1 cellular context compared by ENCODE assay signal in genomic region chr19:7394728-7395359, GRCh38.
TF ChIP-seq lines count a peak whose summit lies in the region.

No MANE protein-coding gene starts in this region.

TF ChIP-seq in HEK293, 187 proteins besides CTCF, POLR2A, EP300 and RAD21 (continued from another document and continues in another):
- TF ChIP-seq AEBP2 (tag by site-specific recombination; IDR thresholded peaks at IDR 0.05; ENCODE audit: borderline replicate concordance) (no peak), SP3 (tag by site-specific recombination; IDR thresholded peaks at IDR 0.05) (peak; percentile 100), KLF9 (tag by site-specific recombination; IDR thresholded peaks at IDR 0.05; ENCODE audit: low read depth) (peak; percentile 100), ZNF324 (tag by site-specific recombination; IDR thresholded peaks at IDR 0.05) (no peak), ZBTB26 (tag by site-specific recombination; optimal IDR thresholded peaks at IDR 0.05) (peak; percentile 63), ZNF155 (tag by site-specific recombination; IDR thresholded peaks at IDR 0.05) (no peak), HOXA7 (CRISPR knock-in tag; IDR thresholded peaks at IDR 0.05; ENCODE audit: borderline replicate concordance) (no peak), ZNF558 (tag by site-specific recombination; IDR thresholded peaks at IDR 0.05) (no peak), ZNF621 (tag by site-specific recombination; IDR thresholded peaks at IDR 0.05) (no peak), ZNF529 (tag by site-specific recombination; IDR thresholded peaks at IDR 0.05; ENCODE audit: insufficient replicate concordance) (no peak), ZNF24 (tag by site-specific recombination; IDR thresholded peaks at IDR 0.05) (no peak), ATF2 (tag by site-specific recombination; IDR thresholded peaks at IDR 0.05; ENCODE audit: low read depth) (no peak), ZNF138 (tag by site-specific recombination; IDR thresholded peaks at IDR 0.05; ENCODE audit: borderline replicate concordance) (no peak), ZBTB48 (tag by site-specific recombination; IDR thresholded peaks at IDR 0.05) (peak; percentile 86), ZNF366 (tag by site-specific recombination; conservative IDR thresholded peaks at IDR 0.05) (no peak), ZXDB (tag by site-specific recombination; IDR thresholded peaks at IDR 0.05) (peak; percentile 61; the same call in 1 of the 2 replicates), ZNF518A (tag by site-specific recombination; conservative IDR thresholded peaks at IDR 0.05; ENCODE audit: low read depth) (no peak), ZBTB10 (tag by site-specific recombination; IDR thresholded peaks at IDR 0.05) (peak; percentile 95), ZNF473 (tag by site-specific recombination; IDR thresholded peaks at IDR 0.05) (no peak), ZBTB21 (tag by site-specific recombination; IDR thresholded peaks at IDR 0.05) (no peak), ZNF488 (tag by site-specific recombination; IDR thresholded peaks at IDR 0.05) (no peak), ZNF521 (tag by site-specific recombination; IDR thresholded peaks at IDR 0.05) (no peak), EGR2 (tag by site-specific recombination; IDR thresholded peaks at IDR 0.05; ENCODE audit: low read depth) (peak; percentile 83), ZNF416 (tag by site-specific recombination; IDR thresholded peaks at IDR 0.05) (no peak), ZNF292 (tag by site-specific recombination; IDR thresholded peaks at IDR 0.05; ENCODE audit: borderline replicate concordance, low read depth) (no peak), KLF7 (tag by site-specific recombination; IDR thresholded peaks at IDR 0.05; ENCODE audit: borderline replicate concordance) (no peak), ZNF747 (tag by site-specific recombination; IDR thresholded peaks at IDR 0.05) (no peak), ZBTB44 (tag by site-specific recombination; IDR thresholded peaks at IDR 0.05) (no peak), REPIN1 (tag by site-specific recombination; IDR thresholded peaks at IDR 0.05; ENCODE audit: low read depth) (no peak), ZFHX2 (tag by site-specific recombination; conservative IDR thresholded peaks at IDR 0.05) (peak; percentile 93), ZNF2 (tag by site-specific recombination; IDR thresholded peaks at IDR 0.05) (no peak), BCL11A (tag by site-specific recombination; IDR thresholded peaks at IDR 0.05; ENCODE audit: low read depth) (no peak), ZNF133 (tag by site-specific recombination; IDR thresholded peaks at IDR 0.05) (no peak), ZNF791 (tag by site-specific recombination; IDR thresholded peaks at IDR 0.05) (no peak), GFI1B (tag by site-specific recombination; IDR thresholded peaks at IDR 0.05) (no peak), PRDM4 (tag by site-specific recombination; IDR thresholded peaks at IDR 0.05) (no peak), ZEB2 (tag by site-specific recombination; IDR thresholded peaks at IDR 0.05) (no peak), ZNF677 (tag by site-specific recombination; IDR thresholded peaks at IDR 0.05) (no peak), GLIS1 (tag by site-specific recombination; IDR thresholded peaks at IDR 0.05) (peak; percentile 62), KLF17 (tag by site-specific recombination; IDR thresholded peaks at IDR 0.05) (no peak), ZNF585B (tag by site-specific recombination; IDR thresholded peaks at IDR 0.05) (no peak), ZNF830 (tag by site-specific recombination; IDR thresholded peaks at IDR 0.05; ENCODE audit: low read depth) (no peak), ZBTB49 (tag by site-specific recombination; IDR thresholded peaks at IDR 0.05; ENCODE audit: low read depth) (no peak)
